ENCODE assay signal across 15 cellular contexts in the genomic region with DNA sequence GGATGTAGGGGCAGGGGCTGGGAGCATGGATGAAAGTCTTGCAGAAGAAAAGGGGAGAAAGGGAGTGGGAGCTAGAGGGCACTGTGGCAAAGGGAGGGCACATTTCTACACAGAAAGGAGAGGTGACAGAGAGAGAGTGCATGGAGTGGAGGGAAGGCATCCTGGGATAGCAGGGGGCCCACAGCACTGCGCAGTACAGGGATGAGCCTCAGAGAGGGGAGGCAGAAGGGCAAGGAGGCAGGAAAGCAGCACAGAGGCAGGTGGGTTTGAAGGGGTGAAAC. TPM values are rescaled to one million over a fixed set of nuclear protein-coding genes. Genes with fewer than 3 reads are reported as not detected.
DNase-seq lines count a peak whose midpoint lies in the region; ATAC-seq and TF ChIP-seq lines count a peak whose summit lies in the region.
"Had no signal": no experiment of that assay in that cellular context is flagged by ENCODE, and none has a peak within 500 bp of the region (broad histone marks: within the 10 kb centered on the region; RNA-seq: fewer than 3 reads in every experiment).

No MANE protein-coding gene starts in this region.

- no peak for TF ChIP-seq POLR2A in suprapubic skin (IDR thresholded peaks at IDR 0.05)

- POLR2A ChIA-PET in GM10248 (lab: Yijun Ruan, JAX): no interaction called here

- peaks cover 3% of the 10 kb centered on the region for H3K27me3 Mint-ChIP-seq in brain
- H3K27me3 Mint-ChIP-seq in nephron (ENCODE audit: low read depth): no peaks in the 10 kb centered on the region
- H3K27me3 Mint-ChIP-seq: activated CD4-positive, alpha-beta memory T cell treated with anti-CD3 and anti-CD28 coated beads, Interleukin-2, amount 10 ng/mL, durations not matched to agents 7 days and 5 days; CD8-positive, alpha-beta memory T cell; dendritic cell treated with granulocyte-macrophage colony-stimulating factor and Interleukin-4, amounts not matched to agents 40 ng/mL and 50 ng/mL, for 4 days had no signal

- no peaks in the 10 kb centered on the region for H3K27me3 ChIP-seq in suprapubic skin

- TF ChIP-seq CTCF in brain (conservative IDR thresholded peaks at IDR 0.05): no peak
- TF ChIP-seq CTCF in nephron (IDR thresholded peaks at IDR 0.05; ENCODE audit: unreplicated experiment in 3 of 3): no peak
- no peak for TF ChIP-seq CTCF in suprapubic skin (IDR thresholded peaks at IDR 0.05)
- no peak for TF ChIP-seq CTCF in GM10248 (IDR thresholded peaks at IDR 0.05; ENCODE audit: control extremely low read depth, extremely low read depth, low read depth, missing control alignments)

- WGBS in suprapubic skin: 83% methylated on average over 1 of the region's 1 CpG

- H3K27ac ChIP-seq in suprapubic skin: peak overlapping the region; percentile 42

- H3K27ac Mint-ChIP-seq in activated naive CD4-positive, alpha-beta T cell treated with anti-CD3 and anti-CD28 coated beads, Interleukin-2, amount 50 U/mL, for 72 hours: peak overlapping the region; percentile 42 to 57
- peak overlapping the region in 4 of 5 experiments; percentile 20 to 83 (median 68) for H3K27ac Mint-ChIP-seq in brain
- peak overlapping the region; percentile 2 to 99 (median 26) for H3K27ac Mint-ChIP-seq in nephron
- H3K27ac Mint-ChIP-seq: activated CD4-positive, alpha-beta memory T cell treated with anti-CD3 and anti-CD28 coated beads, Interleukin-2, amount 10 ng/mL, durations not matched to agents 7 days and 5 days; dendritic cell treated with granulocyte-macrophage colony-stimulating factor and Interleukin-4, amounts not matched to agents 40 ng/mL and 50 ng/mL, for 4 days had no signal

- CTCF ChIA-PET in GM10248 (lab: Yijun Ruan, JAX): interaction anchor here (2.0 to 11.6 kb wide), 3 partner anchors 8 to 22 kb away, joined by 4 to 162 read pairs (median 7); a partner anchor contains a TSS

- no peak for TF ChIP-seq EP300 in suprapubic skin (IDR thresholded peaks at IDR 0.05)

- peaks cover 11% of the 10 kb centered on the region for H3K36me3 ChIP-seq in suprapubic skin

- peaks cover 97% of the 10 kb centered on the region for H3K4me1 ChIP-seq in suprapubic skin

- H3K9me3 Mint-ChIP-seq in activated naive CD4-positive, alpha-beta T cell treated with anti-CD3 and anti-CD28 coated beads, Interleukin-2, amount 50 U/mL, for 72 hours: no peaks in the 10 kb centered on the region
- H3K9me3 Mint-ChIP-seq in brain (no peaks in the 10 kb centered on the region), nephron (no peaks in the 10 kb centered on the region)
- H3K9me3 Mint-ChIP-seq: activated CD4-positive, alpha-beta memory T cell treated with anti-CD3 and anti-CD28 coated beads, Interleukin-2, amount 10 ng/mL, durations not matched to agents 7 days and 5 days; CD8-positive, alpha-beta memory T cell; dendritic cell treated with granulocyte-macrophage colony-stimulating factor and Interleukin-4, amounts not matched to agents 40 ng/mL and 50 ng/mL, for 4 days had no signal

- H3K36me3 Mint-ChIP-seq in activated naive CD4-positive, alpha-beta T cell treated with anti-CD3 and anti-CD28 coated beads, Interleukin-2, amount 50 U/mL, for 72 hours: no peaks in the 10 kb centered on the region
- no peaks in the 10 kb centered on the region for H3K36me3 Mint-ChIP-seq in brain
- no peaks in the 10 kb centered on the region for H3K36me3 Mint-ChIP-seq in nephron (ENCODE audit: low read depth)

- no peak for DNase-seq in activated naive CD4-positive, alpha-beta T cell treated with anti-CD3 and anti-CD28 coated beads, Interleukin-2, amount 50 U/mL, for 72 hours (ENCODE audit: low spot score in 2 of 2)
- DNase-seq in activated naive CD4-positive, alpha-beta T cell treated with anti-CD3 and anti-CD28 coated beads, Interleukin-2, amount 50 U/mL, for 16 hours: no peak
- DNase-seq in suprapubic skin (ENCODE audit: low spot score in 2 of 2): no peak
- no peak for DNase-seq in foreskin melanocyte
- no peak for DNase-seq in GM10248 (ENCODE audit: extremely low spot score)
- DNase-seq: activated CD4-positive, alpha-beta memory T cell treated with anti-CD3 and anti-CD28 coated beads, Interleukin-2, amount 10 ng/mL, durations not matched to agents 7 days and 5 days; CD8-positive, alpha-beta memory T cell; NCI-H1436 treated with DMSO at 0.1 percent for 48 hours; NCI-H446 treated with DMSO at 0.1 percent for 48 hours had no signal

- H3K4me3 Mint-ChIP-seq in brain: peak overlapping the region in 1 of 5 experiments; percentile 23
- peak overlapping the region in 1 of 3 experiments; percentile 27 for H3K4me3 Mint-ChIP-seq in nephron
- H3K4me3 Mint-ChIP-seq: activated CD4-positive, alpha-beta memory T cell treated with anti-CD3 and anti-CD28 coated beads, Interleukin-2, amount 10 ng/mL, durations not matched to agents 7 days and 5 days; dendritic cell treated with granulocyte-macrophage colony-stimulating factor and Interleukin-4, amounts not matched to agents 40 ng/mL and 50 ng/mL, for 4 days had no signal

- no peak for ATAC-seq in activated naive CD4-positive, alpha-beta T cell treated with anti-CD3 and anti-CD28 coated beads, Interleukin-2, amount 50 U/mL, for 72 hours
- no peak for ATAC-seq in GM21528 (IDR thresholded peaks at IDR 0.05; ENCODE audit: low FRiP score, unreplicated experiment)
- ATAC-seq: A549, esophagus mucosa had no signal

- H3K4me3 ChIP-seq in suprapubic skin: no peak overlapping the region
- H3K4me3 ChIP-seq: A549 had no signal

- no peaks in the 10 kb centered on the region for H3K9me3 ChIP-seq in suprapubic skin
- H3K9me3 ChIP-seq: A549 had no signal

- H3K4me1 Mint-ChIP-seq in brain: peaks cover 66% of the 10 kb centered on the region
- H3K4me1 Mint-ChIP-seq in nephron: peaks cover 60% of the 10 kb centered on the region

RNA-seq across cellular contexts. Expression of a gene that starts 5.4 kb away (rescaled TPM):
- total RNA-seq in activated naive CD4-positive, alpha-beta T cell treated with anti-CD3 and anti-CD28 coated beads, Interleukin-2, amount 50 U/mL, for 72 hours: 1 to 10 TPM; 5.9 to 7.2 TPM
- 40.5 TPM for polyA plus RNA-seq in brain (ENCODE audit: insufficient read depth, low read depth, low replicate concordance)
- 10 to 100 TPM in 3 of 4 donors, 1 to 10 TPM in 1; 9.7 to 25.3 (median 10.7) TPM for total RNA-seq in suprapubic skin

RNA-seq across cellular contexts. Expression of a gene that starts 7.8 kb away (rescaled TPM):
- total RNA-seq in activated naive CD4-positive, alpha-beta T cell treated with anti-CD3 and anti-CD28 coated beads, Interleukin-2, amount 50 U/mL, for 72 hours: 10 to 100 TPM; 76.3 to 91.7 TPM
- 37.7 TPM for polyA plus RNA-seq in brain (ENCODE audit: insufficient read depth, low read depth, low replicate concordance)
- total RNA-seq in suprapubic skin: 100 to 1,000 TPM in 1 of 4 donors, 10 to 100 TPM in 3; 59.2 to 111 (median 82.5) TPM
